In the genomic region with DNA sequence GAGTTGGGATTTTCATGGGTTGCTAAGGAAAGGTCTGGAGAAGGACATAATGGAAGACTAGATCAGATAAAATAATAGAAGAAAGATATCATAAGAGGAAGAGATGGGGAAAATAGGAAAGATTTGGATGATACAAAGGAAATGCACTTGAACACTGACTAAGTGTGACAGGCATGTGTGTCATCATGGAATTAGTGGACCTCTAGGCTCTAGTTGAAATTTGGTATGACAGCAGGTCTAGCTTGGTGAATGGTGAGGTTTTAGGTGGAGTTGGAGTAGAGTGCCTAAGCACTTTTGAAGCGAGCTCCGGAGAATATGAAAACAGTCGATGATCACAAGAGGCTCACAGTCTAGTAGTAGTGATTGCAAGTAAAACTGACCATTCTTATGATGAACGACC, we compare ENCODE assay signal across 20 cellular contexts.
"Had no signal": no experiment of that assay in that cellular context is flagged by ENCODE, and none has a peak within 500 bp of the region (broad histone marks: within the 10 kb centered on the region; RNA-seq: fewer than 3 reads in every experiment).

No MANE protein-coding gene starts in this region.

- H3K9me3 ChIP-seq: ascending aorta, esophagus muscularis mucosa, heart left ventricle, mucosa of descending colon, transverse colon had no signal

- DNase-seq: activated CD4-positive, alpha-beta T cell treated with anti-CD3 and anti-CD28 coated beads for 1 hour; activated CD4-positive, alpha-beta T cell treated with anti-CD3 and anti-CD28 coated beads, Interleukin-2, amount 50 U/mL, for 1 hour; activated gamma-delta T cell treated with Interleukin-2 at 50 U/mL for 16 hours; activated T-cell treated with anti-CD3 and anti-CD28 coated beads, Interleukin-2, amount 50 U/mL, for 1 hour; brain microvascular endothelial cell; effector memory CD4-positive, alpha-beta T cell; heart left ventricle; left cardiac atrium; mesendoderm; mucosa of descending colon; nucleus accumbens; posterior cingulate gyrus; small intestine; stimulated activated CD4-positive, alpha-beta T cell treated with anti-CD3 and anti-CD28 coated beads, Interleukin-2, amount 100 ng/mL, for 24 hours; stomach; transverse colon had no signal

- H3K27me3 ChIP-seq: ascending aorta, brain microvascular endothelial cell, esophagus muscularis mucosa, heart left ventricle, stomach, transverse colon had no signal

- H3K36me3 ChIP-seq: ascending aorta, brain microvascular endothelial cell, esophagus muscularis mucosa, heart left ventricle, stomach, transverse colon had no signal

- H3K4me1 ChIP-seq: ascending aorta, esophagus muscularis mucosa, heart left ventricle, stomach, transverse colon had no signal

- H3K27ac ChIP-seq: ascending aorta, brain microvascular endothelial cell, esophagus muscularis mucosa, heart left ventricle, stomach, transverse colon had no signal

- ATAC-seq: heart left ventricle; left cardiac atrium; mucosa of descending colon; sciatic nerve; stimulated activated memory B cell treated with anti-CD40 and anti-IgM and Interleukin-4, amounts not matched to agents 10 μg/mL and 1 μg/mL and 100 μg/mL, for 72 hours had no signal

- H3K4me3 ChIP-seq: ascending aorta, esophagus muscularis mucosa, heart left ventricle, mucosa of descending colon, stomach, transverse colon had no signal
